In genomic region chr10:89643812-89644690, GRCh38 we compare ENCODE assay signal across 8 cellular contexts. TPM values are rescaled to one million over a fixed set of nuclear protein-coding genes. Genes with fewer than 3 reads are reported as not detected.
DNase-seq lines count a peak whose midpoint lies in the region; ATAC-seq and TF ChIP-seq lines count a peak whose summit lies in the region.

No MANE protein-coding gene starts in this region.

- intact Hi-C loops in CD4-positive, alpha-beta T cell (cut with DNase I, micrococcal nuclease): loop anchor here (1.0 to 10.0 kb wide), 4 partner anchors 57 to 1231 kb away; partner anchors contain the start of genes KIF20B (in 2 of the 2) and RPP30 (in 1 of the 2)
- intact Hi-C loops in activated CD4-positive, alpha-beta memory T cell treated with anti-CD3 and anti-CD28 coated beads for 36 hours (cut with micrococcal nuclease): loop anchor here (2.0 to 5.0 kb wide), 4 partner anchors 33 to 1228 kb away; partner anchors contain the start of genes IFIT5 and RPP30

- H3K4me3 Mint-ChIP-seq in CD4-positive, alpha-beta T cell: no peak overlapping the region
- H3K4me3 Mint-ChIP-seq in activated CD4-positive, alpha-beta memory T cell treated with anti-CD3 and anti-CD28 coated beads for 36 hours: no peak overlapping the region

- ATAC-seq in CD4-positive, alpha-beta T cell (ENCODE audit: poor library complexity): peak; percentile 84
- peak; percentile 77 for ATAC-seq in GM19397 (IDR thresholded peaks at IDR 0.05; ENCODE audit: unreplicated experiment)
- peak; percentile 88 for ATAC-seq in HG03558 (IDR thresholded peaks at IDR 0.05; ENCODE audit: extremely low read depth, unreplicated experiment)
- peak; percentile 84 for ATAC-seq in lung (ENCODE audit: insufficient read depth, low FRiP score)

- peak; percentile 7 to 57 (median 39) for DNase-seq in CD4-positive, alpha-beta T cell
- DNase-seq in NCI-H748 (lab: John Stamatoyannopoulos, UW; ENCODE audit: unreplicated experiment) (peak; percentile 97), lung (ENCODE audit: low spot score) (peak; percentile 83)
- peak; percentile 81 for DNase-seq in activated CD4-positive, alpha-beta memory T cell treated with anti-CD3 and anti-CD28 coated beads for 36 hours
- DNase-seq in effector memory CD4-positive, alpha-beta T cell: peak; percentile 54 to 55 (median 54)
- DNase-seq in stimulated activated CD4-positive, alpha-beta T cell treated with anti-CD3 and anti-CD28 coated beads, TNF-alpha, amount 100 ng/mL, for 4 hours (ENCODE audit: low read depth in 3 of 3): peak; percentile 32 to 36 (median 34)

- H3K27me3 Mint-ChIP-seq in CD4-positive, alpha-beta T cell: peaks cover 2% of the 10 kb centered on the region
- H3K27me3 Mint-ChIP-seq in activated CD4-positive, alpha-beta memory T cell treated with anti-CD3 and anti-CD28 coated beads for 36 hours: no peaks in the 10 kb centered on the region

- no peak overlapping the region for H3K27ac ChIP-seq in CD4-positive, alpha-beta T cell (ENCODE audit: low read depth, low read length)
- H3K27ac ChIP-seq in effector memory CD4-positive, alpha-beta T cell (ENCODE audit: insufficient read depth, low read length, poor library complexity, severe bottlenecking): peak overlapping the region; percentile 57
- H3K27ac ChIP-seq in lung (ENCODE audit: low read depth in 1 of 2, low read length in 1 of 2): peak overlapping the region; percentile 76 to 99

- H3K4me1 ChIP-seq in effector memory CD4-positive, alpha-beta T cell (ENCODE audit: control insufficient read depth, insufficient read depth, low read length, poor library complexity, severe bottlenecking): peaks cover 6% of the 10 kb centered on the region
- H3K4me1 ChIP-seq in lung (ENCODE audit: control insufficient read depth in 2 of 2, insufficient read depth in 2 of 2, low read length in 2 of 2): peaks cover 0 to 14% of the 10 kb centered on the region in 2 donors

- no peaks in the 10 kb centered on the region for H3K9me3 ChIP-seq in CD4-positive, alpha-beta T cell (ENCODE audit: control insufficient read depth, low read length)
- no peaks in the 10 kb centered on the region for H3K9me3 ChIP-seq in effector memory CD4-positive, alpha-beta T cell (ENCODE audit: control insufficient read depth, low read length)
- no peaks in the 10 kb centered on the region for H3K9me3 ChIP-seq in lung (ENCODE audit: control insufficient read depth in 2 of 2, insufficient read depth in 1 of 2, low read length in 1 of 2)

- peaks cover 8% of the 10 kb centered on the region for H3K4me1 Mint-ChIP-seq in CD4-positive, alpha-beta T cell (ENCODE audit: low read depth)
- peaks cover 7% of the 10 kb centered on the region for H3K4me1 Mint-ChIP-seq in activated CD4-positive, alpha-beta memory T cell treated with anti-CD3 and anti-CD28 coated beads for 36 hours (ENCODE audit: low read depth)

- 0 to 1% methylated on average over 49 of the region's 49 CpGs for WGBS in lung, 2 donors

- H3K36me3 ChIP-seq in effector memory CD4-positive, alpha-beta T cell (ENCODE audit: control insufficient read depth, insufficient read depth, low read length): no peaks in the 10 kb centered on the region
- H3K36me3 ChIP-seq in lung (ENCODE audit: control insufficient read depth in 2 of 2, insufficient read depth in 2 of 2, low read length in 2 of 2): no peaks in the 10 kb centered on the region

- POLR2A ChIA-PET in CD4-positive, alpha-beta T cell (lab: Charles Lee): interaction anchor here (0.6 to 1.8 kb wide), 14 partner anchors 14 to 1826 kb away, joined by 3 to 29 read pairs (median 4); partner anchors contain the start of genes ATAD1, IFIT2, IFIT5 and KIF20B
- POLR2A ChIA-PET in activated CD4-positive, alpha-beta memory T cell treated with anti-CD3 and anti-CD28 coated beads for 36 hours (lab: Charles Lee): interaction anchor here (1.1 to 1.8 kb wide), 2 partner anchors 34 to 57 kb away, joined by 4 to 16 read pairs; partner anchors contain the start of gene KIF20B

- TF ChIP-seq CTCF in CD4-positive, alpha-beta T cell (IDR thresholded peaks at IDR 0.05): no peak
- no peak for TF ChIP-seq CTCF in lung (IDR thresholded peaks at IDR 0.05; ENCODE audit: control extremely low read depth, extremely low read depth)

- no peaks in the 10 kb centered on the region for H3K36me3 Mint-ChIP-seq in CD4-positive, alpha-beta T cell (ENCODE audit: low read depth)
- H3K36me3 Mint-ChIP-seq in activated CD4-positive, alpha-beta memory T cell treated with anti-CD3 and anti-CD28 coated beads for 36 hours: no peaks in the 10 kb centered on the region

- H3K9me3 Mint-ChIP-seq in CD4-positive, alpha-beta T cell: no peaks in the 10 kb centered on the region
- no peaks in the 10 kb centered on the region for H3K9me3 Mint-ChIP-seq in activated CD4-positive, alpha-beta memory T cell treated with anti-CD3 and anti-CD28 coated beads for 36 hours

- H3K27me3 ChIP-seq in CD4-positive, alpha-beta T cell (ENCODE audit: control insufficient read depth, insufficient read depth, low read length): no peaks in the 10 kb centered on the region
- no peaks in the 10 kb centered on the region for H3K27me3 ChIP-seq in effector memory CD4-positive, alpha-beta T cell (replicated peaks; ENCODE audit: control insufficient read depth, insufficient read depth, low read length, poor library complexity, severe bottlenecking)
- no peaks in the 10 kb centered on the region for H3K27me3 ChIP-seq in lung (ENCODE audit: control insufficient read depth, insufficient read depth)

- no peak overlapping the region for H3K27ac Mint-ChIP-seq in CD4-positive, alpha-beta T cell
- H3K27ac Mint-ChIP-seq in activated CD4-positive, alpha-beta memory T cell treated with anti-CD3 and anti-CD28 coated beads for 36 hours: no peak overlapping the region

- peak overlapping the region; percentile 84 for H3K4me3 ChIP-seq in effector memory CD4-positive, alpha-beta T cell (ENCODE audit: insufficient read depth, low read depth, low read length, poor library complexity, severe bottlenecking)
- peak overlapping the region; percentile 73 for H3K4me3 ChIP-seq in lung

- CTCF ChIA-PET in CD4-positive, alpha-beta T cell (lab: Charles Lee): interaction anchor here (0.6 to 2.0 kb wide), 4 partner anchors 17 to 426 kb away, joined by 3 to 7 read pairs (median 4); partner anchors contain the start of gene KIF20B
- CTCF ChIA-PET in activated CD4-positive, alpha-beta memory T cell treated with anti-CD3 and anti-CD28 coated beads for 36 hours (lab: Charles Lee): interaction anchor here (2.1 kb wide), 1 partner anchor 57 kb away, joined by 9 read pairs; the partner anchor contains the start of gene KIF20B

RNA-seq across cellular contexts. Expression of gene PANK1, which starts 1.0 kb away (rescaled TPM):
- total RNA-seq in CD4-positive, alpha-beta T cell: under 1 TPM; 0.55 to 0.61 TPM
- 1 to 10 TPM; 2.1 to 2.5 TPM for total RNA-seq in activated CD4-positive, alpha-beta memory T cell treated with anti-CD3 and anti-CD28 coated beads for 36 hours
- total RNA-seq in lung: 10 to 100 TPM in 1 of 2 donors, 1 to 10 TPM in 1; 5.9 to 18.3 TPM
- polyA plus RNA-seq in lung: 1 to 10 TPM; 1.6 to 2.9 TPM

RNA-seq across cellular contexts. Expression of gene KIF20B, which starts 57.3 kb away (rescaled TPM):
- total RNA-seq in CD4-positive, alpha-beta T cell: 10 to 100 TPM; 17.1 to 18.4 TPM
- 10 to 100 TPM; 65.3 to 65.6 TPM for total RNA-seq in activated CD4-positive, alpha-beta memory T cell treated with anti-CD3 and anti-CD28 coated beads for 36 hours
- 10 to 100 TPM in 1 of 2 donors, 1 to 10 TPM in 1; 5.7 to 10.2 TPM for total RNA-seq in lung
- 1 to 10 TPM; 1.1 to 1.2 TPM for polyA plus RNA-seq in lung

Comparison
In these comparisons a context has a peak if more than half of its experiments do, and no peak if none do; other contexts are left out.
1. DNase-seq: peak in every context shown above with its lines; median percentile 97 in NCI-H748; 83 in lung; 81 in activated CD4-positive, alpha-beta memory T cell treated with anti-CD3 and anti-CD28 coated beads for 36 hours; 54 in effector memory CD4-positive, alpha-beta T cell; 39 in CD4-positive, alpha-beta T cell; 34 in stimulated activated CD4-positive, alpha-beta T cell treated with anti-CD3 and anti-CD28 coated beads, TNF-alpha, amount 100 ng/mL, for 4 hours.